In the genomic region with DNA sequence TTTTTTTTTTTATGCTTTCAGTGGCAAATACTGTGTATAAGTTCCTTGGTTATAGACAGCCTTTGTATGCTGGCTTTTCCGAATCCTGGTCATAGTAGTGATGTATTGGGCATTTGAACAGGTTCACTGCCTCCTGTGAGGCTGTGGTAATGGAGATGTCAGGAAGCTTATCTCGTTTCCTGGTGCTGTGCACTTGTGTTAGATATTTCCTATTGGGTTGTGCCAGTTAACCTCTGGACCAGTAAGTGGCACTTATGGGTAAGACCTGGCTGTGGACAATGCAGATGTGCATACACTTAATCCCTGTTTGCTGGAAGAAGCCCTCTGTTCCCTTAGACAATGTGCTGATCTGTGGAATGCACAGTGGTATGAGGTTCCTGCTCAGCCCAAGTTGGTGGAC, we compare ENCODE assay signal across 20 cellular contexts.
"Had no signal": no experiment of that assay in that cellular context is flagged by ENCODE, and none has a peak within 500 bp of the region (broad histone marks: within the 10 kb centered on the region; RNA-seq: fewer than 3 reads in every experiment).

No MANE protein-coding gene starts in this region.

- H3K9me3 ChIP-seq: psoas muscle, thyroid gland, vagina had no signal

- ATAC-seq: effector memory CD8-positive, alpha-beta T cell; left lobe of liver; naive thymus-derived CD4-positive, alpha-beta T cell; psoas muscle; right cardiac atrium; stimulated activated naive B cell treated with anti-CD40 and anti-IgM and Interleukin-4, amounts not matched to agents 10 μg/mL and 1 μg/mL and 100 μg/mL, for 72 hours; stimulated activated naive CD8-positive, alpha-beta T cell treated with anti-CD3 and anti-CD28 coated beads, Interleukin-15, amount 100 ng/mL, for 72 hours had no signal

- H3K27ac ChIP-seq: coronary artery, psoas muscle, skin epidermis, thyroid gland, vagina had no signal

- H3K4me3 ChIP-seq: coronary artery, psoas muscle, skin epidermis, thyroid gland, vagina had no signal

- H3K27me3 ChIP-seq: thyroid gland, vagina had no signal

- H3K4me1 ChIP-seq: psoas muscle, thyroid gland, vagina had no signal

- H3K36me3 ChIP-seq: thyroid gland, vagina had no signal

- DNase-seq: effector memory CD8-positive, alpha-beta T cell; kidney; mammary epithelial cell; mesendoderm; midbrain; naive thymus-derived CD4-positive, alpha-beta T cell; nucleus accumbens; posterior cingulate gyrus; psoas muscle; right cardiac atrium; stimulated activated CD4-positive, alpha-beta T cell treated with anti-CD3 and anti-CD28 coated beads, Interleukin-15, amount 100 ng/mL, for 24 hours; stimulated activated CD4-positive, alpha-beta T cell treated with anti-CD3 and anti-CD28 coated beads, Interleukin-2, amount 100 ng/mL, for 48 hours; stimulated activated naive B cell treated with anti-CD40 and anti-IgM and Interleukin-4, amounts not matched to agents 10 μg/mL and 1 μg/mL and 100 μg/mL, for 72 hours; stimulated activated naive CD8-positive, alpha-beta T cell treated with anti-CD3 and anti-CD28 coated beads, Interleukin-15, amount 100 ng/mL, for 72 hours; thyroid gland; trophoblast cell had no signal
